ENCODE assay signal across 8 cellular contexts in the genomic region with DNA sequence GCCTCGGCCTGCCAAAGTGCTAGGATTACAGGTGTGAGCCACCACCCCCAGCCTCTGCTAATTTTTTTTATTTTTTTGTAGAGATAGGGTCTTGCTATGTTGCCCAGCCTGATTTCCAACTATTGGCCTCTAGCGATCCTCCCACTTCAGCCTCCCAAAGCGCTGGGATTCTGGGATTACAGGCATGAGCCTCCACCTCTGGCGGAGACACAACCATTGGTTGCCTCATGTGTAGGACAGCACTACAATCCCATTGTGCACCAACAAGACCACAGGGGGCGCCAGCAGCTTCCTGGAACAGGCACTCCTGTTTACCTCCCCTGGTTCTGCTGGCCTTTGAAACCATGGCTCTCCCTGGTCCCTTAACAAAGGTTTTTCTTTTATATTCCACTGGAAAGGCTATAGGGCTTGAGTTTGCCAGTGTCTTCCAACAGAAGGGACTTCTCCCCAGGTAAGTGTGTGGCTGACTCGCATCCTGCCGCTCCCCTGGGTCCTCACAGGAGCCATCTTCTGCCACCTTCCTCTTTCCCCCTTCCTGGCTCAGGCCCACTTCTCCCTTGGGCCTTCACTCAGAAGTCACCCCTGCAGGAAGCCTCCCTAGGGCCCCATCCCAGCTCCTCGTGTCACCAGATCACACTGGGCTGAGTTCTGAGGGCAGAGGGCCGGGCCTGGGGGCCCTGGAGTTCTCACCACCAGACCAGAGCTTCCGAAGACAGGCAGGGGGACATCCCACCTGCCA. TPM values are rescaled to one million over a fixed set of nuclear protein-coding genes. Genes with fewer than 3 reads are reported as not detected.
DNase-seq lines count a peak whose midpoint lies in the region; ATAC-seq and TF ChIP-seq lines count a peak whose summit lies in the region.

No MANE protein-coding gene starts in this region.

- peaks cover 0 to 5% of the 10 kb centered on the region in 2 donors for H3K36me3 ChIP-seq in gastrocnemius medialis

- TF ChIP-seq CTCF in gastrocnemius medialis (IDR thresholded peaks at IDR 0.05 in 4 of 5, conservative IDR thresholded peaks at IDR 0.05 in 1 of 5) = no peak

- H3K27me3 ChIP-seq in gastrocnemius medialis = no peaks in the 10 kb centered on the region

- intact Hi-C loops in gastrocnemius medialis (cut with DNase I; ENCODE audit: low total_unique reads) = no loop called here

- H3K4me3 ChIP-seq in gastrocnemius medialis = no peak overlapping the region

- DNase-seq in CD1c-positive myeloid dendritic cell (ENCODE audit: extremely low spot score) (peak; percentile 62), H4 (ENCODE audit: low spot score) (peak; percentile 43), NOMO-1 (lab: John Stamatoyannopoulos, UW; ENCODE audit: unreplicated experiment in 2 of 2) (peak; percentile 52 to 58), glomerular visceral epithelial cell (ENCODE audit: extremely low spot score) (peak; percentile 62), gastrocnemius medialis (no peak)
- DNase-seq in activated T-cell treated with anti-CD3 and anti-CD28 coated beads, Interleukin-2, amount 50 U/mL, for 48 hours = peak; percentile 78 to 82

- no peak for TF ChIP-seq POLR2A in gastrocnemius medialis (IDR thresholded peaks at IDR 0.05)

- no peaks in the 10 kb centered on the region for H3K9me3 ChIP-seq in gastrocnemius medialis

- in situ Hi-C loops in gastrocnemius medialis (cut with MboI; ENCODE audit: low sequenced_read_pairs in 4 of 4) = no loop called here

- peaks cover 26 to 34% of the 10 kb centered on the region in 2 donors for H3K4me1 ChIP-seq in gastrocnemius medialis

- H3K27ac ChIP-seq in gastrocnemius medialis = peak overlapping the region; percentile 37 to 72 (median 58)

- ATAC-seq in gastrocnemius medialis (no peak), HG03520 (IDR thresholded peaks at IDR 0.05; ENCODE audit: unreplicated experiment) (no peak), HG03565 (IDR thresholded peaks at IDR 0.05; ENCODE audit: unreplicated experiment) (no peak)

RNA-seq across cellular contexts. Expression of a gene that starts 39.2 kb away (rescaled TPM):
- not detected in 2 replicates for total RNA-seq in H4 (2014; rRNA removed; shearing (Covaris generic))
- not detected for total RNA-seq in gastrocnemius medialis

Comparison
In these comparisons a context has a peak if more than half of its experiments do, and no peak if none do; other contexts are left out.
1. DNase-seq: peak in CD1c-positive myeloid dendritic cell (single experiment), H4 (single experiment), NOMO-1 (2 of 2), activated T-cell treated with anti-CD3 and anti-CD28 coated beads, Interleukin-2, amount 50 U/mL, for 48 hours (2 of 2) and glomerular visceral epithelial cell (single experiment); none in gastrocnemius medialis (0 of 2).